17 cellular contexts compared by ENCODE assay signal in the genomic region with DNA sequence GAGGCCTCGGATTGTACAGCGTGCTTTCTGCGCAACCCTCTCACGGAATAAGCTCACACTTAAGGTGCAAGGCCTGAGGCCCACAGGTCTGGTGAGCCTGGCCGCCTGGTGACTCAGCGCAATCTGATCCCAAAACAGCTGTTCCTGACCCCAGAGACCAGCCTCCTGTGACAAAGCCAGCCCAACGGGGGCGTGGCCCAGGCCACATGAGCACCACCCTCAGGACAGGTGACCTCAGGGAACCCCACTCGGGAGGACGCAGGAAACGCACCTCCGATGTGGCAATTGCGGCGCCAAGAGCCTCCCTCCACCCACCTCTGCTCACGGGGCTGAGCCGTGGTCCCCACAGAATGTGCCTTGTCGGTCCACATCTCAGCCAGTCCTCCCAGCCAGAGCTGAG. TPM values are rescaled to one million over a fixed set of nuclear protein-coding genes. Genes with fewer than 3 reads are reported as not detected.
"Had no signal": no experiment of that assay in that cellular context is flagged by ENCODE, and none has a peak within 500 bp of the region (broad histone marks: within the 10 kb centered on the region; RNA-seq: fewer than 3 reads in every experiment).

No MANE protein-coding gene starts in this region.

- H3K36me3 ChIP-seq: right atrium auricular region, thoracic aorta had no signal

- H3K4me3 Mint-ChIP-seq: activated CD4-positive, alpha-beta T cell treated with anti-CD3 and anti-CD28 coated beads, Interleukin-2, amount 10 ng/mL, durations not matched to agents 7 days and 5 days; activated naive CD8-positive, alpha-beta T cell; activated T-cell treated with anti-CD3 and anti-CD28 coated beads, Interleukin-2, amount 50 U/mL, for 72 hours; immature natural killer cell; natural killer cell treated with Interleukin-12 subunit alpha and Interleukin-12 subunit beta and Interleukin-15 and Interleukin-18, amount 100 ng/mL, for 72 hours; stimulated activated naive CD8-positive, alpha-beta T cell treated with anti-CD3 and anti-CD28 coated beads, Interleukin-15, amount 100 ng/mL, for 72 hours; T-helper 2 cell treated with Interferon-gamma antibody and Interleukin-4, amounts not matched to agents 5 μg/mL and 100 μg/mL, for 36 hours had no signal

- H3K27ac ChIP-seq: right atrium auricular region, thoracic aorta had no signal

- H3K27me3 ChIP-seq: right atrium auricular region had no signal

- H3K27me3 Mint-ChIP-seq: activated CD4-positive, alpha-beta T cell treated with anti-CD3 and anti-CD28 coated beads, Interleukin-2, amount 10 ng/mL, durations not matched to agents 7 days and 5 days; stimulated activated naive CD8-positive, alpha-beta T cell treated with anti-CD3 and anti-CD28 coated beads, Interleukin-15, amount 100 ng/mL, for 72 hours had no signal

- H3K4me1 ChIP-seq: right atrium auricular region had no signal

- H3K4me3 ChIP-seq: right atrium auricular region, smooth muscle cell, thoracic aorta had no signal

- ATAC-seq: activated T-cell treated with anti-CD3 and anti-CD28 coated beads, Interleukin-2, amount 50 U/mL, for 72 hours; esophagus mucosa; natural killer cell treated with Interleukin-12 subunit alpha and Interleukin-12 subunit beta and Interleukin-15 and Interleukin-18, amount 100 ng/mL, for 72 hours; stimulated activated naive CD8-positive, alpha-beta T cell treated with anti-CD3 and anti-CD28 coated beads, Interleukin-15, amount 100 ng/mL, for 72 hours had no signal

- H3K9me3 ChIP-seq: right atrium auricular region, thoracic aorta had no signal

- H3K4me2 ChIP-seq: smooth muscle cell had no signal

- H3K9me3 Mint-ChIP-seq: activated CD4-positive, alpha-beta T cell treated with anti-CD3 and anti-CD28 coated beads, Interleukin-2, amount 10 ng/mL, durations not matched to agents 7 days and 5 days; activated T-cell treated with anti-CD3 and anti-CD28 coated beads, Interleukin-2, amount 50 U/mL, for 72 hours; immature natural killer cell; natural killer cell treated with Interleukin-12 subunit alpha and Interleukin-12 subunit beta and Interleukin-15 and Interleukin-18, amount 100 ng/mL, for 72 hours; stimulated activated naive CD8-positive, alpha-beta T cell treated with anti-CD3 and anti-CD28 coated beads, Interleukin-15, amount 100 ng/mL, for 72 hours; T-helper 2 cell treated with Interferon-gamma antibody and Interleukin-4, amounts not matched to agents 5 μg/mL and 100 μg/mL, for 36 hours had no signal

- H3K4me1 Mint-ChIP-seq: activated CD4-positive, alpha-beta T cell treated with anti-CD3 and anti-CD28 coated beads, Interleukin-2, amount 10 ng/mL, durations not matched to agents 7 days and 5 days; immature natural killer cell; stimulated activated naive CD8-positive, alpha-beta T cell treated with anti-CD3 and anti-CD28 coated beads, Interleukin-15, amount 100 ng/mL, for 72 hours had no signal

- H3K27ac Mint-ChIP-seq: activated CD4-positive, alpha-beta T cell treated with anti-CD3 and anti-CD28 coated beads, Interleukin-2, amount 10 ng/mL, durations not matched to agents 7 days and 5 days; activated naive CD8-positive, alpha-beta T cell; activated T-cell treated with anti-CD3 and anti-CD28 coated beads, Interleukin-2, amount 50 U/mL, for 72 hours; immature natural killer cell; natural killer cell treated with Interleukin-12 subunit alpha and Interleukin-12 subunit beta and Interleukin-15 and Interleukin-18, amount 100 ng/mL, for 72 hours; stimulated activated naive CD8-positive, alpha-beta T cell treated with anti-CD3 and anti-CD28 coated beads, Interleukin-15, amount 100 ng/mL, for 72 hours; T-helper 2 cell treated with Interferon-gamma antibody and Interleukin-4, amounts not matched to agents 5 μg/mL and 100 μg/mL, for 36 hours had no signal

- DNase-seq: activated CD4-positive, alpha-beta T cell treated with anti-CD3 and anti-CD28 coated beads, Interleukin-2, amount 10 ng/mL, durations not matched to agents 7 days and 5 days; activated CD8-positive, alpha-beta memory T cell treated with anti-CD3 and anti-CD28 coated beads, Interleukin-2, amount 50 U/mL, for 48 hours; activated gamma-delta T cell; activated T-cell treated with anti-CD3 and anti-CD28 coated beads, Interleukin-2, amount 50 U/mL, for 72 hours; amniotic stem cell; caudate nucleus; immature natural killer cell; mesenchymal stem cell; nucleus accumbens; stimulated activated naive CD8-positive, alpha-beta T cell treated with anti-CD3 and anti-CD28 coated beads, Interleukin-15, amount 100 ng/mL, for 72 hours had no signal

- H3K36me3 Mint-ChIP-seq: activated naive CD8-positive, alpha-beta T cell; immature natural killer cell; natural killer cell treated with Interleukin-12 subunit alpha and Interleukin-12 subunit beta and Interleukin-15 and Interleukin-18, amount 100 ng/mL, for 72 hours had no signal

RNA-seq across cellular contexts. Expression of gene GRTP1, which starts 26.4 kb away (rescaled TPM):
- total RNA-seq: natural killer cell treated with Interleukin-12 subunit alpha and Interleukin-12 subunit beta and Interleukin-15 and Interleukin-18, amount 100 ng/mL, for 72 hours had no signal
